Comparison of ENCODE assay signal across 1 cellular context in the genomic region with DNA sequence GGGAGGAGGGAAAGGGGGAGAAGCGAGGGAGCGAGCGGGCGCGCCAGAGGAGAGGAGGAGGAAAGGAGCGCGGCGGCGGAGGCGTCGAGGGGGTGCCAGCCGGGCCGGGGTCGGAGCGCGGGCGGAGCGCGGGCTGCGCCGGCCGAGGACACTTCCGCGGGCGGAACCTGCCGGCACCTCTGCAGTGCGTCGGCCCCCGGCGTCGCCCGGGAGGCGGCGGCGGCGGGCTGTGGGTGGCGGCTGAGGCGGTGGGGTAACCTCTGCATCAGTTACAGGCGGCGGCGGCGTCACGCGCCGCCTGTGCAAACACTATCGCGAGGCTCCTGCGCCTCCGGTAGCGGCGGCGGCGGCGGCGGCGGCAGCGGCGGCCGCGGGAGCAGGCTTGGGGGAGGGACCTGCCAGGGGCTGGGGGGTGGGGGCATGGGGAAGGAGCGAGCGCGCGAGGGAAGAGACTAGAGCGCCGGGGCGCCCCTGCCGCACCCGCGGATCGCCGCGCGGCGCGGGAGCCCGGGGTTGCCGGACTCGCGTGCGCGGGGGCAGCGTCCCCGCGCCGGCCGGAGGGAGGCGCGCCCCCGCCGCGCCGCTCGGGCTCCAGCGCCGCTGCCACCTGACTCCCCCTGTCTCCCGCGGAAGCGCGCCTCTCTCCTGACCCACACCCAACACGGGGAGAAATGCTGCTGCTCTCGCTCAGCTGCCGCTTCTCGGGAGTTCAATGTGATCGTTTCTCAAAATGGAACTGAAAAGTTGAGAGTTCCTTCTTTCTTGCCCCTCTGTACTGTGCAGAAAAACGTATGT.
TF ChIP-seq lines count a peak whose summit lies in the region.

A gene (minus strand): TSS at position 264 of the 795 bp plus-strand sequence. CDS start 465 bp downstream, outside the sequence.

TF ChIP-seq in K562, 482 proteins besides CTCF, POLR2A, EP300 and RAD21 (continued from another document and continues in another):
- TF ChIP-seq TCFL5 (CRISPR knock-in tag; conservative IDR thresholded peaks at IDR 0.05) (no peak), ZNF347 (CRISPR knock-in tag; IDR thresholded peaks at IDR 0.05; ENCODE audit: low read depth) (no peak), ZNF668 (CRISPR knock-in tag; IDR thresholded peaks at IDR 0.05) (no peak), PML (IDR thresholded peaks at IDR 0.05; ENCODE audit: low read length) (peak; percentile 63; the same call in 1 of the 2 replicates), ZNF707 (CRISPR knock-in tag; conservative IDR thresholded peaks at IDR 0.05) (no peak), ETS2 (tag; IDR thresholded peaks at IDR 0.05; ENCODE audit: borderline replicate concordance, poor library complexity, severe bottlenecking) (no peak), ARNT (IDR thresholded peaks at IDR 0.05) (no peak), ZNF583 (CRISPR knock-in tag; IDR thresholded peaks at IDR 0.05) (peak; percentile 49; the same call in 1 of the 2 replicates), ZNF778 (CRISPR knock-in tag; IDR thresholded peaks at IDR 0.05) (no peak), MAFF (IDR thresholded peaks at IDR 0.05; ENCODE audit: low read length) (no peak), BCL6 (CRISPR knock-in tag; IDR thresholded peaks at IDR 0.05) (no peak), ETV5 (CRISPR knock-in tag; IDR thresholded peaks at IDR 0.05; ENCODE audit: low read depth) (no peak), ZKSCAN1 (IDR thresholded peaks at IDR 0.05; ENCODE audit: low read depth, low read length) (no peak), CC2D1A (IDR thresholded peaks at IDR 0.05) (no peak), SRSF9 (IDR thresholded peaks at IDR 0.05; ENCODE audit: borderline replicate concordance, low read depth, low read length) (no peak), HDAC1 (IDR thresholded peaks at IDR 0.05) (peak in 1 of 2 experiments; percentile 63; a peak in 2 of 4 replicates), EP400 (IDR thresholded peaks at IDR 0.05) (no peak), TCF7L2 (IDR thresholded peaks at IDR 0.05; ENCODE audit: low read depth, low read length) (no peak), FOXM1 (IDR thresholded peaks at IDR 0.05; ENCODE audit: low read depth) (no peak), FOXM1 (CRISPR knock-in tag; IDR thresholded peaks at IDR 0.05; ENCODE audit: low read depth) (no peak), FOSL1 (tag; conservative IDR thresholded peaks at IDR 0.05) (no peak; the same call in 1 of the 2 replicates), SRF (CRISPR knock-in tag; IDR thresholded peaks at IDR 0.05) (no peak), MTA1 (IDR thresholded peaks at IDR 0.05; ENCODE audit: borderline replicate concordance) (no peak), SOX6 (IDR thresholded peaks at IDR 0.05) (peak; percentile 45; the same call in 1 of the 2 replicates), STAT5A (IDR thresholded peaks at IDR 0.05; ENCODE audit: borderline replicate concordance, low read length) (no peak), ESRRB (CRISPR knock-in tag; IDR thresholded peaks at IDR 0.05; ENCODE audit: borderline replicate concordance) (no peak), POLR2AphosphoS2 (IDR thresholded peaks at IDR 0.05; ENCODE audit: low read length) (no peak), ELF1 (tag; IDR thresholded peaks at IDR 0.05) (peak; percentile 32; the same call in 1 of the 2 replicates), GTF2F1 (IDR thresholded peaks at IDR 0.05; ENCODE audit: low read depth, low read length) (no peak), PRPF4 (IDR thresholded peaks at IDR 0.05; ENCODE audit: insufficient read depth, low read depth, low read length, poor library complexity, severe bottlenecking) (no peak), RAD51 (IDR thresholded peaks at IDR 0.05; ENCODE audit: borderline replicate concordance, low read depth) (no peak), GABPA (tag; conservative IDR thresholded peaks at IDR 0.05; ENCODE audit: low read depth) (peak; percentile 62), SIRT6 (IDR thresholded peaks at IDR 0.05; ENCODE audit: low read depth, low read length) (no peak), TRIM28 (IDR thresholded peaks at IDR 0.05) (no peak), FOXJ3 (CRISPR knock-in tag; IDR thresholded peaks at IDR 0.05) (no peak), ZNF551 (CRISPR knock-in tag; IDR thresholded peaks at IDR 0.05) (no peak), ZFPM2 (CRISPR knock-in tag; IDR thresholded peaks at IDR 0.05) (no peak)
- TF ChIP-seq, protein P1, sequence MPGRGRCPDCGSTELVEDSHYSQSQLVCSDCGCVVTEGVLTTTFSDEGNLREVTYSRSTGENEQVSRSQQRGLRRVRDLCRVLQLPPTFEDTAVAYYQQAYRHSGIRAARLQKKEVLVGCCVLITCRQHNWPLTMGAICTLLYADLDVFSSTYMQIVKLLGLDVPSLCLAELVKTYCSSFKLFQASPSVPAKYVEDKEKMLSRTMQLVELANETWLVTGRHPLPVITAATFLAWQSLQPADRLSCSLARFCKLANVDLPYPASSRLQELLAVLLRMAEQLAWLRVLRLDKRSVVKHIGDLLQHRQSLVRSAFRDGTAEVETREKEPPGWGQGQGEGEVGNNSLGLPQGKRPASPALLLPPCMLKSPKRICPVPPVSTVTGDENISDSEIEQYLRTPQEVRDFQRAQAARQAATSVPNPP (IDR thresholded peaks at IDR 0.05; ENCODE audit: borderline replicate concordance, insufficient read depth, insufficient read length) = no peak
- TF ChIP-seq, protein P2, sequence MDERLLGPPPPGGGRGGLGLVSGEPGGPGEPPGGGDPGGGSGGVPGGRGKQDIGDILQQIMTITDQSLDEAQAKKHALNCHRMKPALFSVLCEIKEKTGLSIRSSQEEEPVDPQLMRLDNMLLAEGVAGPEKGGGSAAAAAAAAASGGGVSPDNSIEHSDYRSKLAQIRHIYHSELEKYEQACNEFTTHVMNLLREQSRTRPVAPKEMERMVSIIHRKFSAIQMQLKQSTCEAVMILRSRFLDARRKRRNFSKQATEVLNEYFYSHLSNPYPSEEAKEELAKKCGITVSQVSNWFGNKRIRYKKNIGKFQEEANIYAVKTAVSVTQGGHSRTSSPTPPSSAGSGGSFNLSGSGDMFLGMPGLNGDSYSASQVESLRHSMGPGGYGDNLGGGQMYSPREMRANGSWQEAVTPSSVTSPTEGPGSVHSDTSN (CRISPR knock-in tag; IDR thresholded peaks at IDR 0.05; ENCODE audit: low read depth) = no peak
- TF ChIP-seq, protein P2 (tag; conservative IDR thresholded peaks at IDR 0.05; ENCODE audit: low read depth) = no peak
- TF ChIP-seq, protein P3, sequence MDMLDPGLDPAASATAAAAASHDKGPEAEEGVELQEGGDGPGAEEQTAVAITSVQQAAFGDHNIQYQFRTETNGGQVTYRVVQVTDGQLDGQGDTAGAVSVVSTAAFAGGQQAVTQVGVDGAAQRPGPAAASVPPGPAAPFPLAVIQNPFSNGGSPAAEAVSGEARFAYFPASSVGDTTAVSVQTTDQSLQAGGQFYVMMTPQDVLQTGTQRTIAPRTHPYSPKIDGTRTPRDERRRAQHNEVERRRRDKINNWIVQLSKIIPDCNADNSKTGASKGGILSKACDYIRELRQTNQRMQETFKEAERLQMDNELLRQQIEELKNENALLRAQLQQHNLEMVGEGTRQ (CRISPR knock-in tag; IDR thresholded peaks at IDR 0.05) = no peak
- TF ChIP-seq, protein P4, sequence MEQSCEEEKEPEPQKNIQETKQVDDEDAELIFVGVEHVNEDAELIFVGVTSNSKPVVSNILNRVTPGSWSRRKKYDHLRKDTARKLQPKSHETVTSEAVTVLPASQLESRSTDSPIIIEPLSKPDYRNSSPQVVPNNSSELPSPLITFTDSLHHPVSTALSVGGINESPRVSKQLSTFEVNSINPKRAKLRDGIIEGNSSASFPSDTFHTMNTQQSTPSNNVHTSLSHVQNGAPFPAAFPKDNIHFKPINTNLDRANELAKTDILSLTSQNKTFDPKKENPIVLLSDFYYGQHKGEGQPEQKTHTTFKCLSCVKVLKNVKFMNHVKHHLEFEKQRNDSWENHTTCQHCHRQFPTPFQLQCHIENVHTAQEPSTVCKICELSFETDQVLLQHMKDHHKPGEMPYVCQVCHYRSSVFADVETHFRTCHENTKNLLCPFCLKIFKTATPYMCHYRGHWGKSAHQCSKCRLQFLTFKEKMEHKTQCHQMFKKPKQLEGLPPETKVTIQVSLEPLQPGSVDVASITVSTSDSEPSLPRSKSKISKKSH (CRISPR knock-in tag; IDR thresholded peaks at IDR 0.05) = no peak
- TF ChIP-seq, protein P5, sequence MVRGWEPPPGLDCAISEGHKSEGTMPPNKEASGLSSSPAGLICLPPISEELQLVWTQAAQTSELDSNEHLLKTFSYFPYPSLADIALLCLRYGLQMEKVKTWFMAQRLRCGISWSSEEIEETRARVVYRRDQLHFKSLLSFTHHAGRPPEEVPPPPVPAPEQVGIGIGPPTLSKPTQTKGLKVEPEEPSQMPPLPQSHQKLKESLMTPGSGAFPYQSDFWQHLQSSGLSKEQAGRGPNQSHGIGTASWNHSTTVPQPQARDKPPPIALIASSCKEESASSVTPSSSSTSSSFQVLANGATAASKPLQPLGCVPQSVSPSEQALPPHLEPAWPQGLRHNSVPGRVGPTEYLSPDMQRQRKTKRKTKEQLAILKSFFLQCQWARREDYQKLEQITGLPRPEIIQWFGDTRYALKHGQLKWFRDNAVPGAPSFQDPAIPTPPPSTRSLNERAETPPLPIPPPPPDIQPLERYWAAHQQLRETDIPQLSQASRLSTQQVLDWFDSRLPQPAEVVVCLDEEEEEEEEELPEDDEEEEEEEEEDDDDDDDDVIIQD (CRISPR knock-in tag; IDR thresholded peaks at IDR 0.05) = no peak
- TF ChIP-seq, protein P6, sequence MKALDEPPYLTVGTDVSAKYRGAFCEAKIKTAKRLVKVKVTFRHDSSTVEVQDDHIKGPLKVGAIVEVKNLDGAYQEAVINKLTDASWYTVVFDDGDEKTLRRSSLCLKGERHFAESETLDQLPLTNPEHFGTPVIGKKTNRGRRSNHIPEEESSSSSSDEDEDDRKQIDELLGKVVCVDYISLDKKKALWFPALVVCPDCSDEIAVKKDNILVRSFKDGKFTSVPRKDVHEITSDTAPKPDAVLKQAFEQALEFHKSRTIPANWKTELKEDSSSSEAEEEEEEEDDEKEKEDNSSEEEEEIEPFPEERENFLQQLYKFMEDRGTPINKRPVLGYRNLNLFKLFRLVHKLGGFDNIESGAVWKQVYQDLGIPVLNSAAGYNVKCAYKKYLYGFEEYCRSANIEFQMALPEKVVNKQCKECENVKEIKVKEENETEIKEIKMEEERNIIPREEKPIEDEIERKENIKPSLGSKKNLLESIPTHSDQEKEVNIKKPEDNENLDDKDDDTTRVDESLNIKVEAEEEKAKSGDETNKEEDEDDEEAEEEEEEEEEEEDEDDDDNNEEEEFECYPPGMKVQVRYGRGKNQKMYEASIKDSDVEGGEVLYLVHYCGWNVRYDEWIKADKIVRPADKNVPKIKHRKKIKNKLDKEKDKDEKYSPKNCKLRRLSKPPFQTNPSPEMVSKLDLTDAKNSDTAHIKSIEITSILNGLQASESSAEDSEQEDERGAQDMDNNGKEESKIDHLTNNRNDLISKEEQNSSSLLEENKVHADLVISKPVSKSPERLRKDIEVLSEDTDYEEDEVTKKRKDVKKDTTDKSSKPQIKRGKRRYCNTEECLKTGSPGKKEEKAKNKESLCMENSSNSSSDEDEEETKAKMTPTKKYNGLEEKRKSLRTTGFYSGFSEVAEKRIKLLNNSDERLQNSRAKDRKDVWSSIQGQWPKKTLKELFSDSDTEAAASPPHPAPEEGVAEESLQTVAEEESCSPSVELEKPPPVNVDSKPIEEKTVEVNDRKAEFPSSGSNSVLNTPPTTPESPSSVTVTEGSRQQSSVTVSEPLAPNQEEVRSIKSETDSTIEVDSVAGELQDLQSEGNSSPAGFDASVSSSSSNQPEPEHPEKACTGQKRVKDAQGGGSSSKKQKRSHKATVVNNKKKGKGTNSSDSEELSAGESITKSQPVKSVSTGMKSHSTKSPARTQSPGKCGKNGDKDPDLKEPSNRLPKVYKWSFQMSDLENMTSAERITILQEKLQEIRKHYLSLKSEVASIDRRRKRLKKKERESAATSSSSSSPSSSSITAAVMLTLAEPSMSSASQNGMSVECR (CRISPR knock-in tag; IDR thresholded peaks at IDR 0.05) = no peak; the same call in 1 of the 2 replicates
- TF ChIP-seq, protein P7, sequence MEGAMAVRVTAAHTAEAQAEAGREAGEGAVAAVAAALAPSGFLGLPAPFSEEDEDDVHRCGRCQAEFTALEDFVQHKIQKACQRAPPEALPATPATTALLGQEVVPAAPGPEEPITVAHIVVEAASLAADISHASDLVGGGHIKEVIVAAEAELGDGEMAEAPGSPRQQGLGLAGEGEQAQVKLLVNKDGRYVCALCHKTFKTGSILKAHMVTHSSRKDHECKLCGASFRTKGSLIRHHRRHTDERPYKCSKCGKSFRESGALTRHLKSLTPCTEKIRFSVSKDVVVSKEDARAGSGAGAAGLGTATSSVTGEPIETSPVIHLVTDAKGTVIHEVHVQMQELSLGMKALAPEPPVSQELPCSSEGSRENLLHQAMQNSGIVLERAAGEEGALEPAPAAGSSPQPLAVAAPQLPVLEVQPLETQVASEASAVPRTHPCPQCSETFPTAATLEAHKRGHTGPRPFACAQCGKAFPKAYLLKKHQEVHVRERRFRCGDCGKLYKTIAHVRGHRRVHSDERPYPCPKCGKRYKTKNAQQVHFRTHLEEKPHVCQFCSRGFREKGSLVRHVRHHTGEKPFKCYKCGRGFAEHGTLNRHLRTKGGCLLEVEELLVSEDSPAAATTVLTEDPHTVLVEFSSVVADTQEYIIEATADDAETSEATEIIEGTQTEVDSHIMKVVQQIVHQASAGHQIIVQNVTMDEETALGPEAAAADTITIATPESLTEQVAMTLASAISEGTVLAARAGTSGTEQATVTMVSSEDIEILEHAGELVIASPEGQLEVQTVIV (CRISPR knock-in tag; IDR thresholded peaks at IDR 0.05; ENCODE audit: borderline replicate concordance) = no peak
- TF ChIP-seq, protein P8, sequence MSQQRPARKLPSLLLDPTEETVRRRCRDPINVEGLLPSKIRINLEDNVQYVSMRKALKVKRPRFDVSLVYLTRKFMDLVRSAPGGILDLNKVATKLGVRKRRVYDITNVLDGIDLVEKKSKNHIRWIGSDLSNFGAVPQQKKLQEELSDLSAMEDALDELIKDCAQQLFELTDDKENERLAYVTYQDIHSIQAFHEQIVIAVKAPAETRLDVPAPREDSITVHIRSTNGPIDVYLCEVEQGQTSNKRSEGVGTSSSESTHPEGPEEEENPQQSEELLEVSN (IDR thresholded peaks at IDR 0.05; ENCODE audit: borderline replicate concordance in 1 of 2, extremely low read depth in 1 of 2, insufficient read depth in 1 of 2, insufficient read length in 1 of 2, low read depth in 1 of 2, low read length in 1 of 2, poor library complexity in 1 of 2, severe bottlenecking in 1 of 2) = peak; percentile 37 to 72
